Comparison of ENCODE assay signal across 17 cellular contexts in the genomic region with DNA sequence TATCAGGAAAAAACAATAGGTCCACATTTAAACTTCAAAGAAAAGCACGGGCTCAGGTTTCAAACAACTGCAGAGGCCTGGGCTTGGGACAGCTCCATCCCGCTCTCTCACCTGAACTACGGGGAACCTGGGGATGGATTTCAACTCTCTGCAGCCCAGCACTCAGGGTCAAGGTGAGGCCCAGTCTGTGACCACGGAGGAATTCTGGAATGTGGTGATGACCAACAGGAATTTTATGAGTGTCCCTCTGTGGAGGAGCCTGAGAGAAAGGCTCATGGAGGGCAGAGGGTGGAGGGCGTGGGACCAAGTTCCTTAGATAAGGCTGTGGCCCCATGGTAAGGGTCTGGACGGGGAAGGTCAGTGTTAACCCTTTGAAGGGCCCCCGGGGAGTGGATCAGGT.
DNase-seq lines count a peak whose midpoint lies in the region; ATAC-seq, FAIRE-seq and TF ChIP-seq lines count a peak whose summit lies in the region.
"Had no signal": no experiment of that assay in that cellular context is flagged by ENCODE, and none has a peak within 500 bp of the region (broad histone marks: within the 10 kb centered on the region; RNA-seq: fewer than 3 reads in every experiment).

No MANE protein-coding gene starts in this region.

- no peaks in the 10 kb centered on the region for H3K36me3 Mint-ChIP-seq in WTC11
- H3K36me3 Mint-ChIP-seq in neural progenitor cell: no peaks in the 10 kb centered on the region

- POLR2A ChIA-PET in WTC11 (lab: Charles Lee): no interaction called here

- H3K9me3 Mint-ChIP-seq in WTC11 (no peaks in the 10 kb centered on the region), neural progenitor cell (no peaks in the 10 kb centered on the region)

- no peak for TF ChIP-seq EP300 in gastroesophageal sphincter (IDR thresholded peaks at IDR 0.05)

- CTCF ChIA-PET in WTC11 (lab: Charles Lee): no interaction called here

- no peak overlapping the region for H3K4me3 ChIP-seq in neural progenitor cell
- no peak overlapping the region for H3K4me3 ChIP-seq in gastroesophageal sphincter
- H3K4me3 ChIP-seq: GM12878, K562, SK-N-MC had no signal

- H3K9me3 ChIP-seq in neural progenitor cell (ENCODE audit: low read depth): no peaks in the 10 kb centered on the region
- H3K9me3 ChIP-seq in gastroesophageal sphincter: no peaks in the 10 kb centered on the region

- H3K27ac Mint-ChIP-seq in WTC11 (no peak overlapping the region), neural progenitor cell (no peak overlapping the region)

- ATAC-seq in WTC11 (peak; percentile 65), gastroesophageal sphincter (no peak)
- ATAC-seq: GM12878, HCT116, K562, PC-3 had no signal

- DNase-seq in AG20443 (ENCODE audit: low spot score): peak; percentile 32
- peak; percentile 34 for DNase-seq in GM03348 (ENCODE audit: low spot score)
- no peak for DNase-seq in WTC11 (ENCODE audit: low spot score)
- no peak for DNase-seq in neural progenitor cell (ENCODE audit: low spot score)
- DNase-seq in frontal cortex (ENCODE audit: low spot score in 2 of 2): no peak
- DNase-seq in OCI-M1 (lab: John Stamatoyannopoulos, UW): no peak
- DNase-seq: ACHN, DMS 273 treated with DMSO at 0.1 percent for 48 hours, NCI-H1092, NCI-H2107, PC-3 had no signal

- peaks cover 26% of the 10 kb centered on the region for H3K4me1 Mint-ChIP-seq in WTC11
- H3K4me1 Mint-ChIP-seq in neural progenitor cell: peaks cover 27% of the 10 kb centered on the region

- H3F3A ChIP-seq in neural progenitor cell (ENCODE audit: low read depth): no peaks in the 10 kb centered on the region

- TF ChIP-seq POLR2A in gastroesophageal sphincter (IDR thresholded peaks at IDR 0.05): no peak

- H4K20me1 ChIP-seq in neural progenitor cell (ENCODE audit: low read depth): no peaks in the 10 kb centered on the region

- H3K4me1 ChIP-seq in neural progenitor cell (peaks cover 8% of the 10 kb centered on the region), gastroesophageal sphincter (peaks cover 0 to 46% (median 10%) of the 10 kb centered on the region in 3 donors)

- no peak for FAIRE-seq in frontal cortex (lab: Jason Lieb, UNC)
- FAIRE-seq: GM12878, GM18507, K562 had no signal

- no peaks in the 10 kb centered on the region for H3K79me2 ChIP-seq in neural progenitor cell (ENCODE audit: low read depth)

- H2AFZ ChIP-seq in neural progenitor cell (replicated peaks): no peak overlapping the region

- H3K27me3 Mint-ChIP-seq in WTC11 (ENCODE audit: low read depth) (no peaks in the 10 kb centered on the region), neural progenitor cell (ENCODE audit: insufficient read depth, low read depth) (peaks cover 3% of the 10 kb centered on the region)

- H3K36me3 ChIP-seq in neural progenitor cell: no peaks in the 10 kb centered on the region
- H3K36me3 ChIP-seq in gastroesophageal sphincter: no peaks in the 10 kb centered on the region

- H3K27ac ChIP-seq in neural progenitor cell (no peak overlapping the region), gastroesophageal sphincter (no peak overlapping the region)
- H3K27ac ChIP-seq: SK-N-MC had no signal

- H3K4me3 Mint-ChIP-seq in WTC11 (no peak overlapping the region), neural progenitor cell (no peak overlapping the region)

- no peaks in the 10 kb centered on the region for H3K27me3 ChIP-seq in neural progenitor cell
- H3K27me3 ChIP-seq in gastroesophageal sphincter: no peaks in the 10 kb centered on the region

- no peak for TF ChIP-seq CTCF in WTC11 (IDR thresholded peaks at IDR 0.05)
- no peak for TF ChIP-seq CTCF in neural progenitor cell (IDR thresholded peaks at IDR 0.05)
- no peak for TF ChIP-seq CTCF in gastroesophageal sphincter (IDR thresholded peaks at IDR 0.05)

- WGBS in gastroesophageal sphincter (ENCODE audit: low coverage in 1 of 2), 2 donors: 86 to 100% methylated on average over 2 to 6 of the region's 7 CpGs

- no peak overlapping the region for H3K9ac ChIP-seq in neural progenitor cell

- H3K4me2 ChIP-seq in neural progenitor cell: peak overlapping the region; percentile 4

TF ChIP-seq in WTC11, 78 proteins besides CTCF, POLR2A, EP300 and RAD21:
- TF ChIP-seq PRDM15 (CRISPR knock-in tag; IDR thresholded peaks at IDR 0.05) (no peak), TEAD1 (CRISPR knock-in tag; IDR thresholded peaks at IDR 0.05) (no peak), ZNF317 (CRISPR knock-in tag; IDR thresholded peaks at IDR 0.05; ENCODE audit: borderline replicate concordance, low read depth) (no peak), SOX15 (CRISPR knock-in tag; IDR thresholded peaks at IDR 0.05) (no peak), ETV6 (CRISPR knock-in tag; IDR thresholded peaks at IDR 0.05) (no peak), FOXK1 (CRISPR knock-in tag; IDR thresholded peaks at IDR 0.05) (no peak), IRF2 (CRISPR knock-in tag; IDR thresholded peaks at IDR 0.05; ENCODE audit: borderline replicate concordance, low read depth) (no peak), MAX (CRISPR knock-in tag; IDR thresholded peaks at IDR 0.05) (no peak), HMGXB4 (CRISPR knock-in tag; IDR thresholded peaks at IDR 0.05) (no peak), GRHL2 (CRISPR knock-in tag; IDR thresholded peaks at IDR 0.05; ENCODE audit: insufficient replicate concordance, severe bottlenecking) (no peak), HMGA2 (CRISPR knock-in tag; IDR thresholded peaks at IDR 0.05) (no peak), KAT7 (CRISPR knock-in tag; IDR thresholded peaks at IDR 0.05; ENCODE audit: borderline replicate concordance) (no peak)

Comparison
In these comparisons a context has a peak if more than half of its experiments do, and no peak if none do; other contexts are left out.
1. DNase-seq: peak in AG20443 (single experiment) and GM03348 (single experiment); none in WTC11 (single experiment), neural progenitor cell (single experiment), frontal cortex (0 of 2) and OCI-M1 (single experiment).